In the genomic region with DNA sequence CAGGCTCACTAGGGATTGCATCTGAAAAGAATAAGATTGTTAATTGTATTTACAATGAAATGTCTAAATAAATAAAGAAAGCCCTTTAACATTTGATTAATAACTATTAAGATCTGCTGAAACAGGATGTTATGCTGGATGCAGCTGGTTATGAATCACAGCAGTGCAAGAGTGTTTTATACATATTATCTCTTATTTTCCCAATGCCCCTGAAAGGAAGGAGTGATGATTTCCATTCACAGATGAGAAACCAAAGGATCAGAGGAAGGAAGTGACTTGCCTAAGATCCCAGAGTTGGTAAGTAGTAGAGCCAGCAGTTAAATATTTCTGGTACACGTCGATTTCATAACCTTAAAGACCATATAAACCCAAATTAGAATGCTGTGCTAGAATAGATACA, we compare ENCODE assay signal across 28 cellular contexts.
"Had no signal": no experiment of that assay in that cellular context is flagged by ENCODE, and none has a peak within 500 bp of the region (broad histone marks: within the 10 kb centered on the region; RNA-seq: fewer than 3 reads in every experiment).

No MANE protein-coding gene starts in this region.

- H3K4me3 Mint-ChIP-seq: immature natural killer cell; naive thymus-derived CD4-positive, alpha-beta T cell; natural killer cell treated with Interleukin-12 subunit alpha and Interleukin-12 subunit beta and Interleukin-15 and Interleukin-18, amount 100 ng/mL, for 72 hours; stimulated activated memory B cell treated with anti-CD40 and anti-IgM and Interleukin-4, amounts not matched to agents 10 μg/mL and 1 μg/mL and 100 μg/mL, for 72 hours had no signal

- H3K9me3 Mint-ChIP-seq: immature natural killer cell; naive thymus-derived CD4-positive, alpha-beta T cell; natural killer cell treated with Interleukin-12 subunit alpha and Interleukin-12 subunit beta and Interleukin-15 and Interleukin-18, amount 100 ng/mL, for 72 hours; stimulated activated memory B cell treated with anti-CD40 and anti-IgM and Interleukin-4, amounts not matched to agents 10 μg/mL and 1 μg/mL and 100 μg/mL, for 72 hours had no signal

- H3K4me3 ChIP-seq: left lung, lower lobe of right lung, mucosa of descending colon, psoas muscle, right atrium auricular region, right lobe of liver, smooth muscle cell, stomach, testis, thyroid gland, transverse colon, uterus had no signal

- H3K27me3 ChIP-seq: left lung, right atrium auricular region, right lobe of liver, testis, thyroid gland, transverse colon, uterus had no signal

- H3K36me3 ChIP-seq: left lung, lower lobe of right lung, right atrium auricular region, right lobe of liver, stomach, thyroid gland, transverse colon, uterus had no signal

- H3K36me3 Mint-ChIP-seq: immature natural killer cell; naive thymus-derived CD4-positive, alpha-beta T cell; natural killer cell treated with Interleukin-12 subunit alpha and Interleukin-12 subunit beta and Interleukin-15 and Interleukin-18, amount 100 ng/mL, for 72 hours; stimulated activated memory B cell treated with anti-CD40 and anti-IgM and Interleukin-4, amounts not matched to agents 10 μg/mL and 1 μg/mL and 100 μg/mL, for 72 hours had no signal

- FAIRE-seq: islet of Langerhans, kidney had no signal

- H3K4me1 ChIP-seq: left lung, lower lobe of right lung, parathyroid adenoma, right atrium auricular region, right lobe of liver, stomach, testis, thyroid gland, transverse colon, uterus had no signal

- H3K27ac Mint-ChIP-seq: immature natural killer cell; naive thymus-derived CD4-positive, alpha-beta T cell; natural killer cell treated with Interleukin-12 subunit alpha and Interleukin-12 subunit beta and Interleukin-15 and Interleukin-18, amount 100 ng/mL, for 72 hours; stimulated activated memory B cell treated with anti-CD40 and anti-IgM and Interleukin-4, amounts not matched to agents 10 μg/mL and 1 μg/mL and 100 μg/mL, for 72 hours had no signal

- DNase-seq: hypothalamus; immature natural killer cell; kidney; left colon; left lung; lower lobe of right lung; midbrain; mucosa of descending colon; naive thymus-derived CD4-positive, alpha-beta T cell; nucleus accumbens; psoas muscle; right lobe of liver; stimulated activated CD4-positive, alpha-beta T cell treated with anti-CD3 and anti-CD28 coated beads, Interleukin-1b, Interleukin-23, amount 100 ng/mL, for 48 hours; stimulated activated CD4-positive, alpha-beta T cell treated with anti-CD3 and anti-CD28 coated beads, Interleukin-2, amount 100 ng/mL, for 48 hours; stimulated activated CD4-positive, alpha-beta T cell treated with anti-CD3 and anti-CD28 coated beads, Interleukin-4, amount 100 ng/mL, for 4 hours; stimulated activated CD8-positive, alpha-beta memory T cell treated with anti-CD3 and anti-CD28 coated beads, Interleukin-4, amount 100 ng/mL, for 48 hours; stimulated activated naive CD4-positive, alpha-beta T cell treated with Interleukin-2 at 50 U/mL for 16 hours; stomach; testis; thyroid gland; transverse colon; uterus had no signal

- H3K4me2 ChIP-seq: smooth muscle cell had no signal

- H3K79me2 ChIP-seq: parathyroid adenoma had no signal

- H3K27me3 Mint-ChIP-seq: naive thymus-derived CD4-positive, alpha-beta T cell had no signal

- H3K4me1 Mint-ChIP-seq: immature natural killer cell; naive thymus-derived CD4-positive, alpha-beta T cell; stimulated activated memory B cell treated with anti-CD40 and anti-IgM and Interleukin-4, amounts not matched to agents 10 μg/mL and 1 μg/mL and 100 μg/mL, for 72 hours had no signal

- H3K9me3 ChIP-seq: left lung, lower lobe of right lung, mucosa of descending colon, psoas muscle, right atrium auricular region, right lobe of liver, stomach, testis, thyroid gland, transverse colon, uterus had no signal

- H2AFZ ChIP-seq: parathyroid adenoma had no signal

- H3K9ac ChIP-seq: parathyroid adenoma had no signal

- ATAC-seq: left colon; left lung; lower lobe of right lung; mucosa of descending colon; naive thymus-derived CD4-positive, alpha-beta T cell; natural killer cell treated with Interleukin-12 subunit alpha and Interleukin-12 subunit beta and Interleukin-15 and Interleukin-18, amount 100 ng/mL, for 72 hours; psoas muscle; right lobe of liver; stimulated activated memory B cell treated with anti-CD40 and anti-IgM and Interleukin-4, amounts not matched to agents 10 μg/mL and 1 μg/mL and 100 μg/mL, for 72 hours had no signal

- H3K27ac ChIP-seq: left lung, lower lobe of right lung, parathyroid adenoma, psoas muscle, right atrium auricular region, right lobe of liver, stomach, testis, thyroid gland, transverse colon, uterus had no signal
